In the genomic region with DNA sequence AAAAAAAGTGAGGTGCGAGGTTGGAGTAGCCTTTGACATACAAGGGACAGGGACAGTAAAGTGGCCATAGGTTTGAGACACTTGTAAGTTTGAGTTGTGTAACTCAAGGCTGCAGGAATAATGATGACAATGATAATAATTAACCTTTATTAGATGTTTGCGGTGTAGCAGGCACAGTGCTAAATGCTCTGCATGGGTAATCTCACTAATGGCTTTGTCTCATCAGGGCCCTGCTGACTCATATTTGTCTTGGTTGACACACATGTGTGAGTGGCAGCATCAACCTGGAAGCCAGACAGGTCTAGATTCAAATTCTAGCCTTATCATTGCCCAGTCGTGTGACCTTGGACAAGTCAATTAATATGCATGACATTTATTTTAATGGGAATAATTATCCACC, we compare ENCODE assay signal across 14 cellular contexts.
DNase-seq lines count a peak whose midpoint lies in the region; ATAC-seq and TF ChIP-seq lines count a peak whose summit lies in the region.
"Had no signal": no experiment of that assay in that cellular context is flagged by ENCODE, and none has a peak within 500 bp of the region (broad histone marks: within the 10 kb centered on the region; RNA-seq: fewer than 3 reads in every experiment).

No MANE protein-coding gene starts in this region.

- H3K9me3 ChIP-seq in right atrium auricular region (no peaks in the 10 kb centered on the region), vagina (no peaks in the 10 kb centered on the region)
- H3K9me3 ChIP-seq: ascending aorta; BLaER1 treated with 17β-estradiol and CSF1 and Interleukin-3, amounts not matched to agents 10 nM and 100 nM had no signal

- TF ChIP-seq POLR2A in GM18505 (IDR thresholded peaks at IDR 0.05; ENCODE audit: borderline replicate concordance, extremely low read depth, insufficient read depth, insufficient read length) (no peak), vagina (IDR thresholded peaks at IDR 0.05) (no peak)

- H3K36me3 ChIP-seq in right atrium auricular region (no peaks in the 10 kb centered on the region), vagina (no peaks in the 10 kb centered on the region)
- H3K36me3 ChIP-seq: ascending aorta; BLaER1 treated with 17β-estradiol and CSF1 and Interleukin-3, amounts not matched to agents 10 nM and 100 nM had no signal

- TF ChIP-seq CTCF in right atrium auricular region (IDR thresholded peaks at IDR 0.05) (no peak), vagina (IDR thresholded peaks at IDR 0.05) (no peak)

- H3K27ac ChIP-seq in right atrium auricular region (no peak overlapping the region), vagina (no peak overlapping the region)
- H3K27ac ChIP-seq: ascending aorta; BLaER1 treated with 17β-estradiol and CSF1 and Interleukin-3, amounts not matched to agents 10 nM and 100 nM had no signal

- DNase-seq in HK-2 (ENCODE audit: unreplicated experiment): peak; percentile 3
- no peak for DNase-seq in right atrium auricular region (ENCODE audit: low spot score)
- no peak for DNase-seq in vagina (ENCODE audit: extremely low spot score in 2 of 2)
- no peak for DNase-seq in activated CD4-positive, CD25-positive, alpha-beta regulatory T cell treated with anti-CD3 and anti-CD28 coated beads, Interleukin-2, amount 50 U/mL, for 72 hours
- no peak for DNase-seq in head of caudate nucleus
- DNase-seq: activated CD8-positive, alpha-beta memory T cell treated with anti-CD3 and anti-CD28 coated beads, Interleukin-2, amount 50 U/mL, for 48 hours; naive thymus-derived CD8-positive, alpha-beta T cell; NCI-H1105; T1000 had no signal

- intact Hi-C loops in vagina (cut with DNase I): no loop called here
- intact Hi-C loops in head of caudate nucleus (cut with DNase I): no loop called here

- H3K4me3 ChIP-seq in right atrium auricular region (no peak overlapping the region), vagina (no peak overlapping the region)
- H3K4me3 ChIP-seq: ascending aorta; BLaER1 treated with 17β-estradiol and CSF1 and Interleukin-3, amounts not matched to agents 10 nM and 100 nM had no signal

- ATAC-seq in GM18505 (IDR thresholded peaks at IDR 0.05; ENCODE audit: unreplicated experiment) (peak; percentile 99), GM19463 (IDR thresholded peaks at IDR 0.05; ENCODE audit: unreplicated experiment) (peak; percentile 98), HG02885 (IDR thresholded peaks at IDR 0.05; ENCODE audit: poor library complexity, unreplicated experiment) (peak; percentile 98)
- ATAC-seq: naive thymus-derived CD8-positive, alpha-beta T cell had no signal

- H3K4me1 ChIP-seq in right atrium auricular region (no peaks in the 10 kb centered on the region), vagina (no peaks in the 10 kb centered on the region)
- H3K4me1 ChIP-seq: ascending aorta had no signal

- H3K27me3 ChIP-seq in right atrium auricular region (no peaks in the 10 kb centered on the region), vagina (no peaks in the 10 kb centered on the region)
- H3K27me3 ChIP-seq: ascending aorta; BLaER1 treated with 17β-estradiol and CSF1 and Interleukin-3, amounts not matched to agents 10 nM and 100 nM had no signal
